ENCODE assay signal across 1 cellular context in genomic region chr4:33924239-33924638, GRCh38.
TF ChIP-seq lines count a peak whose summit lies in the region.

No MANE protein-coding gene starts in this region.

TF ChIP-seq in H1, 55 proteins besides CTCF, POLR2A, EP300 and RAD21:
- TF ChIP-seq GABPA (IDR thresholded peaks at IDR 0.05; ENCODE audit: borderline replicate concordance, insufficient read depth, low read length), result no peak
- no peak for TF ChIP-seq SIX5 (IDR thresholded peaks at IDR 0.05; ENCODE audit: low read depth, low read length)
- no peak for TF ChIP-seq SP2 (IDR thresholded peaks at IDR 0.05; ENCODE audit: low read length)
- no peak for TF ChIP-seq YY1 (IDR thresholded peaks at IDR 0.05; ENCODE audit: low read depth, low read length)
- TF ChIP-seq JUND (IDR thresholded peaks at IDR 0.05; ENCODE audit: low read length), result no peak
- no peak for TF ChIP-seq SP4 (IDR thresholded peaks at IDR 0.05; ENCODE audit: low read length)
- no peak for TF ChIP-seq RFX5 (IDR thresholded peaks at IDR 0.05; ENCODE audit: borderline replicate concordance, low read depth, low read length)
- no peak for TF ChIP-seq NRF1 (IDR thresholded peaks at IDR 0.05; ENCODE audit: low read depth, low read length)
- no peak for TF ChIP-seq RBBP5 (IDR thresholded peaks at IDR 0.05; ENCODE audit: borderline replicate concordance, low read depth, low read length)
- TF ChIP-seq POLR2AphosphoS5 (IDR thresholded peaks at IDR 0.05; ENCODE audit: low read depth, low read length), result no peak
- no peak for TF ChIP-seq KDM5A (IDR thresholded peaks at IDR 0.05; ENCODE audit: low read length)
- TF ChIP-seq HDAC2 (IDR thresholded peaks at IDR 0.05; ENCODE audit: borderline replicate concordance in 1 of 2, low read depth in 2 of 2, low read length in 2 of 2), result no peak
